10 cellular contexts compared by ENCODE assay signal in the genomic region with DNA sequence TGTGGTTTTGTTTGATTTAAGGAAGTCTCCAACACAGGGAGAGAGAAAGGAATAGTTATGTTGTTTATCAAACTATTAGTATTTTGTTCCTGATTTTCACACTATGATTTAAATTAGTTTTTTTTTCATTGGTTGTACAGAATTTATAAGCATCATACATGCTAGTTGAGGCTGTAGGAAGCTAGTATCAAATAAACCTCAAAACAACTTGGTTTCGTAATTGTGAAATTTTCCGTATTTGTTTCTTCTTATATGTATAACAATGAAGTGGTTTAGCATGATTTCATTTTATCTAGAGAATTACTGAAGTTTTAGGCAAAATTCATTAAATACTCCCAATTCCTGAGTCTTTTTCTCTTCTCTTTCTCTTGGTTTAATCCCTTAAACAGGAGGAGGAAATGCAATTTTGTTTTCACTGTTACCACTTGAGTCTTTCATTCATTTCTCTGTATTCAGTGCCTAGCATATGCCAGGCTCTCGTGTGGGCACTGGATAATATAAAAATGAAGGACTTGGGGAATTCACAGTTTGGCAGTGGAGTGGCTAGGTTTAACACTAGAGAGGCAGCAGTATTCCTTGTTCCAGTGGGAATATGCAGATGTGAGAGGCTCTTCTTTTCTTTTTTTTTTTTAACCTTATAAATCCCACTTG. TPM values are rescaled to one million over a fixed set of nuclear protein-coding genes. Genes with fewer than 3 reads are reported as not detected.
DNase-seq lines count a peak whose midpoint lies in the region; ATAC-seq and TF ChIP-seq lines count a peak whose summit lies in the region.
"Had no signal": no experiment of that assay in that cellular context is flagged by ENCODE, and none has a peak within 500 bp of the region (broad histone marks: within the 10 kb centered on the region; RNA-seq: fewer than 3 reads in every experiment).

No MANE protein-coding gene starts in this region.

- peaks cover 47% of the 10 kb centered on the region for H3K79me2 ChIP-seq in MM.1S (ENCODE audit: low read length)
- no peaks in the 10 kb centered on the region for H3K79me2 ChIP-seq in neural cell (replicated peaks; ENCODE audit: insufficient read depth, low read length)

- H3K36me3 ChIP-seq in MM.1S (replicated peaks; ENCODE audit: insufficient read depth, low read length), result 0 out of 2 replicates have a peak, but pooled peaks cover 5% of the 10 kb centered on the region
- H3K36me3 ChIP-seq in effector memory CD4-positive, alpha-beta T cell (ENCODE audit: control insufficient read depth, insufficient read depth, low read length), result no peaks in the 10 kb centered on the region
- H3K36me3 ChIP-seq in neural cell (ENCODE audit: insufficient read depth, low read length), result no peaks in the 10 kb centered on the region
- H3K36me3 ChIP-seq: pancreas had no signal

- TF ChIP-seq CTCF in MM.1S (IDR thresholded peaks at IDR 0.05; ENCODE audit: low read length) (no peak), neural cell (IDR thresholded peaks at IDR 0.05; ENCODE audit: poor library complexity, severe bottlenecking) (no peak)

- H3K27me3 ChIP-seq in MM.1S (replicated peaks; ENCODE audit: insufficient read depth, low read length), result no peaks in the 10 kb centered on the region
- no peaks in the 10 kb centered on the region for H3K27me3 ChIP-seq in effector memory CD4-positive, alpha-beta T cell (replicated peaks; ENCODE audit: control insufficient read depth, insufficient read depth, low read length, poor library complexity, severe bottlenecking)
- no peaks in the 10 kb centered on the region for H3K27me3 ChIP-seq in neural cell (ENCODE audit: insufficient read depth, low read depth, low read length)
- H3K27me3 ChIP-seq: pancreas had no signal

- H3K9me2 ChIP-seq in MM.1S (replicated peaks; ENCODE audit: insufficient read depth, low read length) (no peaks in the 10 kb centered on the region), neural cell (ENCODE audit: insufficient read depth, low read length) (no peaks in the 10 kb centered on the region)

- H3K4me2 ChIP-seq in MM.1S (ENCODE audit: low read depth, low read length) (peak overlapping the region; percentile 84), neural cell (ENCODE audit: low read length) (peak overlapping the region; percentile 28)

- H4K20me1 ChIP-seq in MM.1S (ENCODE audit: insufficient read depth, low read length), result no peaks in the 10 kb centered on the region
- no peaks in the 10 kb centered on the region for H4K20me1 ChIP-seq in neural cell (ENCODE audit: insufficient read depth)

- H3K9ac ChIP-seq in MM.1S (ENCODE audit: low read length) (peak overlapping the region; percentile 41; the same call in 1 of the 2 replicates), neural cell (ENCODE audit: low read length) (peak overlapping the region; percentile 1)

- no peaks in the 10 kb centered on the region for H3K9me3 ChIP-seq in MM.1S (replicated peaks; ENCODE audit: insufficient read depth, low read length)
- no peaks in the 10 kb centered on the region for H3K9me3 ChIP-seq in effector memory CD4-positive, alpha-beta T cell (ENCODE audit: control insufficient read depth, low read length)
- no peaks in the 10 kb centered on the region for H3K9me3 ChIP-seq in neural cell (ENCODE audit: low read length)
- H3K9me3 ChIP-seq: pancreas had no signal

- no peak for TF ChIP-seq RAD21 in neural cell (conservative IDR thresholded peaks at IDR 0.05)

- DNase-seq in CD1c-positive myeloid dendritic cell (ENCODE audit: extremely low spot score) (peak; percentile 36), MM.1S (no peak), KBM-7 (no peak)
- DNase-seq in effector memory CD4-positive, alpha-beta T cell, result no peak
- DNase-seq in effector CD4-positive, alpha-beta T cell, result no peak
- DNase-seq in activated CD8-positive, alpha-beta memory T cell treated with anti-CD3 and anti-CD28 coated beads, Interleukin-2, amount 50 U/mL, for 4 hours, result no peak
- DNase-seq: pancreas had no signal

- H3K4me3 ChIP-seq in MM.1S (ENCODE audit: low read length), result peak overlapping the region; percentile 88; the same call in 1 of the 2 replicates
- H3K4me3 ChIP-seq in effector memory CD4-positive, alpha-beta T cell (ENCODE audit: insufficient read depth, low read depth, low read length, poor library complexity, severe bottlenecking), result peak overlapping the region; percentile 90
- H3K4me3 ChIP-seq in neural cell (ENCODE audit: low read length), result peak overlapping the region; percentile 87

- H3F3A ChIP-seq in MM.1S (ENCODE audit: insufficient read depth, low read length) (0 out of 2 replicates have a peak, but pooled peaks cover 6% of the 10 kb centered on the region), neural cell (ENCODE audit: insufficient read depth, low read length, poor library complexity, severe bottlenecking) (no peaks in the 10 kb centered on the region)

- in situ Hi-C loops in KBM-7 (cut with MboI; ENCODE audit: low pct_unique_long_range_greater_than_20kb, low sequenced_read_pairs), result no loop called here

- no peak for TF ChIP-seq EP300 in neural cell (conservative IDR thresholded peaks at IDR 0.05; ENCODE audit: poor library complexity, severe bottlenecking)

- H2AFZ ChIP-seq in MM.1S (ENCODE audit: low read length), result no peak overlapping the region
- no peak overlapping the region for H2AFZ ChIP-seq in neural cell (ENCODE audit: low read depth, low read length)

- ATAC-seq in GM21529 (IDR thresholded peaks at IDR 0.05; ENCODE audit: unreplicated experiment), result no peak
- ATAC-seq: pancreas had no signal

- peaks cover 20% of the 10 kb centered on the region; the same call in 1 of the 2 replicates for H3K4me1 ChIP-seq in MM.1S (ENCODE audit: low read length)
- H3K4me1 ChIP-seq in effector memory CD4-positive, alpha-beta T cell (ENCODE audit: control insufficient read depth, insufficient read depth, low read length, poor library complexity, severe bottlenecking), result peaks cover 26% of the 10 kb centered on the region

- no peak overlapping the region for H3K27ac ChIP-seq in MM.1S (ENCODE audit: low read length)
- H3K27ac ChIP-seq in effector memory CD4-positive, alpha-beta T cell (ENCODE audit: insufficient read depth, low read length, poor library complexity, severe bottlenecking), result peak overlapping the region; percentile 99
- no peak overlapping the region for H3K27ac ChIP-seq in neural cell (ENCODE audit: low read length)
- H3K27ac ChIP-seq: VCaP had no signal

TF ChIP-seq in neural cell, 6 proteins besides CTCF, POLR2A, EP300 and RAD21:
- no peak for TF ChIP-seq POLR2AphosphoS5 (IDR thresholded peaks at IDR 0.05)

RNA-seq across cellular contexts. Expression of a gene that starts 1.8 kb away (rescaled TPM):
- polyA plus RNA-seq in neural cell, result 26.0 and 27.6 TPM in 2 replicates
- 81.8 and 105 TPM in 2 replicates for polyA minus RNA-seq in neural cell

RNA-seq across cellular contexts. Expression of a gene that starts 50.3 kb away (rescaled TPM):
- not detected in 2 replicates for polyA plus RNA-seq in neural cell
- polyA minus RNA-seq in neural cell, result not detected in 2 replicates
